Comparison of ENCODE assay signal across 9 cellular contexts in genomic region chr6:14734416-14735340, GRCh38.
DNase-seq lines count a peak whose midpoint lies in the region; ATAC-seq and TF ChIP-seq lines count a peak whose summit lies in the region.
"Had no signal": no experiment of that assay in that cellular context is flagged by ENCODE, and none has a peak within 500 bp of the region (broad histone marks: within the 10 kb centered on the region; RNA-seq: fewer than 3 reads in every experiment).

No MANE protein-coding gene starts in this region.

- H3K9me2 ChIP-seq in Loucy (replicated peaks; ENCODE audit: low read depth, low read length) = no peaks in the 10 kb centered on the region

- no peak overlapping the region for H3K9ac ChIP-seq in Loucy (ENCODE audit: low read depth, low read length, poor library complexity, severe bottlenecking)

- H2AFZ ChIP-seq in Loucy (ENCODE audit: low read length) = no peak overlapping the region

- H3K36me3 Mint-ChIP-seq in activated naive CD8-positive, alpha-beta T cell = peaks cover under 1% of the 10 kb centered on the region
- H3K36me3 Mint-ChIP-seq in WTC11 = peaks cover 6% of the 10 kb centered on the region; the same call in 1 of the 2 replicates

- no peaks in the 10 kb centered on the region for H3K79me2 ChIP-seq in Loucy (ENCODE audit: insufficient read depth, low read length)

- H3K4me3 Mint-ChIP-seq in activated naive CD8-positive, alpha-beta T cell = peak overlapping the region; percentile 82
- no peak overlapping the region for H3K4me3 Mint-ChIP-seq in WTC11
- H3K4me3 Mint-ChIP-seq: nephron had no signal

- POLR2A ChIA-PET in GM10248 (lab: Yijun Ruan, JAX) = no interaction called here
- POLR2A ChIA-PET in WTC11 (lab: Charles Lee) = interaction anchor here (0.5 kb wide), 1 partner anchor 440 kb away, joined by 6 read pairs; no protein-coding TSS in a partner anchor

- peaks cover 46% of the 10 kb centered on the region for H3K4me1 ChIP-seq in Loucy (ENCODE audit: insufficient read depth, low read length, poor library complexity, severe bottlenecking)

- H3K4me1 Mint-ChIP-seq in activated naive CD8-positive, alpha-beta T cell (ENCODE audit: low read depth) = peaks cover 84% of the 10 kb centered on the region
- peaks cover 45% of the 10 kb centered on the region for H3K4me1 Mint-ChIP-seq in WTC11

- H3K27me3 Mint-ChIP-seq in activated naive CD8-positive, alpha-beta T cell = no peaks in the 10 kb centered on the region
- peaks cover 26% of the 10 kb centered on the region for H3K27me3 Mint-ChIP-seq in WTC11 (ENCODE audit: low read depth)

- H3K36me3 ChIP-seq in Loucy (ENCODE audit: insufficient read depth, low read length) = no peaks in the 10 kb centered on the region

- CTCF ChIA-PET in GM10248 (lab: Yijun Ruan, JAX) = interaction anchor here (1.3 kb wide), 1 partner anchor 24 kb away, joined by 3 read pairs; no protein-coding TSS in a partner anchor
- CTCF ChIA-PET in WTC11 (lab: Charles Lee) = no interaction called here

- no peak for TF ChIP-seq CTCF in GM10248 (IDR thresholded peaks at IDR 0.05; ENCODE audit: control extremely low read depth, extremely low read depth, low read depth, missing control alignments)
- TF ChIP-seq CTCF in Loucy (conservative IDR thresholded peaks at IDR 0.05; ENCODE audit: low read length) = no peak
- TF ChIP-seq CTCF in omental fat pad (IDR thresholded peaks at IDR 0.05) = no peak
- no peak for TF ChIP-seq CTCF in WTC11 (IDR thresholded peaks at IDR 0.05)

- H3F3A ChIP-seq in Loucy (ENCODE audit: low read depth) = no peaks in the 10 kb centered on the region

- peak overlapping the region; percentile 9 for H3K4me2 ChIP-seq in Loucy (ENCODE audit: low read depth, low read length, poor library complexity, severe bottlenecking)

- peak overlapping the region; percentile 97 for H3K27ac Mint-ChIP-seq in activated naive CD8-positive, alpha-beta T cell
- H3K27ac Mint-ChIP-seq in WTC11 = no peak overlapping the region

- no peak overlapping the region for H3K4me3 ChIP-seq in Loucy (ENCODE audit: low read length, poor library complexity, severe bottlenecking)

- no peaks in the 10 kb centered on the region for H4K20me1 ChIP-seq in Loucy (ENCODE audit: insufficient read depth, low read length, poor library complexity, severe bottlenecking)

- DNase-seq in GM10248 (ENCODE audit: extremely low spot score) (peak; percentile 43), omental fat pad (ENCODE audit: low spot score) (no peak), DMS53 (lab: John Stamatoyannopoulos, UW) (no peak), NCI-H2196 (lab: John Stamatoyannopoulos, UW; ENCODE audit: unreplicated experiment) (no peak), WTC11 (ENCODE audit: low spot score) (no peak)

- H3K9me3 Mint-ChIP-seq in activated naive CD8-positive, alpha-beta T cell (ENCODE audit: low read depth) = no peaks in the 10 kb centered on the region
- H3K9me3 Mint-ChIP-seq in WTC11 = peaks cover 20% of the 10 kb centered on the region

- no peaks in the 10 kb centered on the region for H3K27me3 ChIP-seq in Loucy (ENCODE audit: insufficient read depth, low read length, poor library complexity, severe bottlenecking)

- H3K9me3 ChIP-seq in Loucy (ENCODE audit: insufficient read depth, low read depth, low read length) = no peaks in the 10 kb centered on the region

- ATAC-seq in GM21717 (IDR thresholded peaks at IDR 0.05; ENCODE audit: unreplicated experiment) = peak; percentile 86
- peak; percentile 58 for ATAC-seq in omental fat pad (ENCODE audit: low FRiP score)
- ATAC-seq in WTC11 = no peak

TF ChIP-seq in WTC11, 78 proteins besides CTCF, POLR2A, EP300 and RAD21 (continues in another document):
- TF ChIP-seq MYBL2 (CRISPR knock-in tag; IDR thresholded peaks at IDR 0.05) (no peak), E2F1 (CRISPR knock-in tag; IDR thresholded peaks at IDR 0.05) (no peak), CREB1 (CRISPR knock-in tag; IDR thresholded peaks at IDR 0.05) (no peak), GRHL2 (CRISPR knock-in tag; IDR thresholded peaks at IDR 0.05; ENCODE audit: insufficient replicate concordance, severe bottlenecking) (no peak), FOXP4 (CRISPR knock-in tag; IDR thresholded peaks at IDR 0.05) (no peak), GABPB1 (CRISPR knock-in tag; IDR thresholded peaks at IDR 0.05) (no peak), RELA (CRISPR knock-in tag; IDR thresholded peaks at IDR 0.05; ENCODE audit: borderline replicate concordance) (no peak), FOXJ3 (CRISPR knock-in tag; IDR thresholded peaks at IDR 0.05; ENCODE audit: borderline replicate concordance) (no peak), FOXK1 (CRISPR knock-in tag; IDR thresholded peaks at IDR 0.05) (no peak), ZBTB43 (CRISPR knock-in tag; IDR thresholded peaks at IDR 0.05) (no peak), GTF2I (CRISPR knock-in tag; conservative IDR thresholded peaks at IDR 0.05) (no peak), NR3C1 (CRISPR knock-in tag; conservative IDR thresholded peaks at IDR 0.05; ENCODE audit: low read depth) (no peak), ZNF317 (CRISPR knock-in tag; IDR thresholded peaks at IDR 0.05; ENCODE audit: borderline replicate concordance, low read depth) (no peak), ZNF425 (CRISPR knock-in tag; conservative IDR thresholded peaks at IDR 0.05) (no peak), CREM (CRISPR knock-in tag; IDR thresholded peaks at IDR 0.05) (no peak), CBFB (CRISPR knock-in tag; IDR thresholded peaks at IDR 0.05; ENCODE audit: low read depth) (no peak), CDX4 (CRISPR knock-in tag; IDR thresholded peaks at IDR 0.05; ENCODE audit: borderline replicate concordance) (no peak)
